Comparison of ENCODE assay signal across 8 cellular contexts in the genomic region with DNA sequence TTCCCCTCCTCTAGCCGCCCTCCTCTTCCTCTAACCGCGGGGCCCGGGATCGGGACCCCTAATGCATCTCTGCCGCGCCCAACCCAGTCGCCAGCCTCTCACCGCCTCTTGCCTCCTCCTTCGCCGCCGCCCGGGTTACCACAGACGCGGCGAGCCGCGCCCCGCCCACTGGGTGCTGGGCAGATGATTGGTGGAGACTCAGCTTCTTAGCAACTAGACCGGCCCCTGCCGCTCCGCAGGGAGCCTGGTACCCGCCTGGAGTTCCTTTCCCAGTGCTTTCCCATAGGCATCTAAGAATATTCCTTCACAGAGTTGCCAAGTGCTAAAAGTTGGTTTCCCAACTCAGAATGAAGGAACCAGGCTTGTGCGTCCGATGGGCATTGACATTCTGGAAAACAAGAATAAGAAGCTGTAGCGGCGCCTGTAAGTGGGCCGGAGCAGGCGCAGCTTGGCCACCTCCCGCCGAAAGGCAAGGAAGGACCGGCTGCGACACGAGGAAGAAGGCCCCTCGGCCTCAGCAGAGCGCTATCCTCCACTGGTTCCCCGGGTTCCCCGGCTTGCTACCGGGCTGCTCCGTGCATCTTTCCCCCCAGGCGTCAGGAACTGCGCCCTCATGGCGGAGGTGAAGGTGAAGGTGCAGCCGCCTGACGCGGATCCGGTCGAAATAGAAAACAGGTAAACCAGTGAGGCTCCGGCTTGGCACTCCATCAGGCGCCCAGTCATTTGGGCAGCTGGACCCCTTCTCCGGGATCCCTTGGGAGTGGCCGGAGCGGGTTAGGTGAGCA. TPM values are rescaled to one million over a fixed set of nuclear protein-coding genes. Genes with fewer than 3 reads are reported as not detected.
DNase-seq lines count a peak whose midpoint lies in the region; ATAC-seq and TF ChIP-seq lines count a peak whose summit lies in the region.

A gene (minus strand): TSS at position 137 of the 785 bp plus-strand sequence. CDS start 1,672 bp downstream, outside the sequence.
A gene with protein sequence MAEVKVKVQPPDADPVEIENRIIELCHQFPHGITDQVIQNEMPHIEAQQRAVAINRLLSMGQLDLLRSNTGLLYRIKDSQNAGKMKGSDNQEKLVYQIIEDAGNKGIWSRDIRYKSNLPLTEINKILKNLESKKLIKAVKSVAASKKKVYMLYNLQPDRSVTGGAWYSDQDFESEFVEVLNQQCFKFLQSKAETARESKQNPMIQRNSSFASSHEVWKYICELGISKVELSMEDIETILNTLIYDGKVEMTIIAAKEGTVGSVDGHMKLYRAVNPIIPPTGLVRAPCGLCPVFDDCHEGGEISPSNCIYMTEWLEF (plus strand): TSS at position 497 of the 785 bp plus-strand sequence. CDS start 117 bp downstream, at position 614.

- H3K9me3 ChIP-seq in hepatocyte (ENCODE audit: low read depth) (no peaks in the 10 kb centered on the region), aorta (ENCODE audit: control insufficient read depth, low read length) (no peaks in the 10 kb centered on the region)

- TF ChIP-seq CTCF in hepatocyte (IDR thresholded peaks at IDR 0.05; ENCODE audit: poor library complexity), result no peak

- H3K27ac ChIP-seq in hepatocyte, result peak within 1 kb of the TSS; percentile 92
- H3K27ac ChIP-seq in rectal smooth muscle tissue (ENCODE audit: low read depth, low read length), result peak within 1 kb of the TSS; percentile 94
- peak within 1 kb of the TSS in 1 of 2 donors; percentile 48 for H3K27ac ChIP-seq in aorta (ENCODE audit: low read depth in 1 of 2, low read length in 2 of 2)

- peaks cover 6% of the 10 kb centered on the region for H3K4me1 ChIP-seq in hepatocyte (ENCODE audit: insufficient read depth)
- H3K4me1 ChIP-seq in rectal smooth muscle tissue (ENCODE audit: control insufficient read depth, insufficient read depth, low read length), result peaks cover 6% of the 10 kb centered on the region
- H3K4me1 ChIP-seq in aorta (ENCODE audit: control insufficient read depth in 1 of 2, insufficient read depth in 2 of 2, low read length in 2 of 2), result no peaks in the 10 kb centered on the region

- H4K20me1 ChIP-seq in hepatocyte (ENCODE audit: insufficient read depth, poor library complexity, severe bottlenecking), result no peaks in the 10 kb centered on the region

- no peaks in the 10 kb centered on the region for H3K36me3 ChIP-seq in hepatocyte (replicated peaks; ENCODE audit: insufficient read depth, low read depth)
- peaks cover 6% of the 10 kb centered on the region for H3K36me3 ChIP-seq in rectal smooth muscle tissue (ENCODE audit: control insufficient read depth, insufficient read depth, low read length)
- no peaks in the 10 kb centered on the region for H3K36me3 ChIP-seq in aorta (ENCODE audit: control insufficient read depth in 1 of 2, insufficient read depth in 2 of 2, low read length in 1 of 2)

- peak within 1 kb of the TSS; percentile 78 for H2AFZ ChIP-seq in hepatocyte

- intact Hi-C loops in aorta (cut with DNase I), result loop anchor here (5.0 kb wide), 1 partner anchor 40 kb away; a partner anchor contains a TSS

- 2% methylated on average over 52 of the region's 53 CpGs for WGBS in hepatocyte (ENCODE audit: low lambda C conversion rate, missing lambda C conversion rate)
- WGBS in aorta, 2 donors, result 0% methylated on average over 53 of the region's 53 CpGs

- H3K4me2 ChIP-seq in hepatocyte, result peak within 1 kb of the TSS; percentile 92

- ATAC-seq in GM18511 (IDR thresholded peaks at IDR 0.05; ENCODE audit: unreplicated experiment) (peak; percentile 98), HG03025 (IDR thresholded peaks at IDR 0.05; ENCODE audit: low FRiP score, unreplicated experiment) (peak; percentile 98), aorta (ENCODE audit: low FRiP score) (peak; percentile 100)

- H3K9ac ChIP-seq in rectal smooth muscle tissue (ENCODE audit: low read length), result peak within 1 kb of the TSS; percentile 40

- H3K4me3 ChIP-seq in hepatocyte (peak within 1 kb of the TSS; percentile 79), rectal smooth muscle tissue (ENCODE audit: low read length) (peak within 1 kb of the TSS; percentile 90), aorta (ENCODE audit: low read length in 2 of 2) (peak within 1 kb of the TSS; percentile 57 to 60)

- H3K27me3 ChIP-seq in hepatocyte, result no peaks in the 10 kb centered on the region
- no peaks in the 10 kb centered on the region for H3K27me3 ChIP-seq in rectal smooth muscle tissue (ENCODE audit: control insufficient read depth, insufficient read depth, low read length)
- no peaks in the 10 kb centered on the region for H3K27me3 ChIP-seq in aorta (ENCODE audit: control insufficient read depth in 1 of 2, insufficient read depth in 2 of 2, low read length in 1 of 2)

- H3K9me2 ChIP-seq in hepatocyte (replicated peaks; ENCODE audit: insufficient read depth), result no peaks in the 10 kb centered on the region

- peaks cover 17% of the 10 kb centered on the region for H3K79me2 ChIP-seq in hepatocyte

- peak; percentile 90 for DNase-seq in NCI-H2029 treated with DMSO at 0.1 percent for 48 hours (lab: John Stamatoyannopoulos, UW)
- DNase-seq in T1000 (lab: John Stamatoyannopoulos, UW), result peak; percentile 94
- DNase-seq in astrocyte of the hippocampus (ENCODE audit: low read depth, low spot score), result peak; percentile 98
- DNase-seq in hepatocyte (ENCODE audit: low spot score), result peak; percentile 98
- DNase-seq in aorta, result peak; percentile 98

RNA-seq across cellular contexts. Expression of the first gene that starts in this region (rescaled TPM):
- 1.1 and 1.8 TPM in 2 replicates for total RNA-seq in hepatocyte
- 2.0 and 2.2 TPM in 2 replicates for polyA plus RNA-seq in hepatocyte
- total RNA-seq in aorta, result 1 to 10 TPM; 2.3 to 2.5 TPM
- polyA plus RNA-seq in aorta, result 1 to 10 TPM in 1 of 2 donors, under 1 TPM in 1; 0.75 to 3.6 TPM

RNA-seq across cellular contexts. Expression of the second gene that starts in this region (rescaled TPM):
- 7.7 and 10.8 TPM in 2 replicates for total RNA-seq in hepatocyte
- polyA plus RNA-seq in hepatocyte, result 4.0 and 9.1 TPM in 2 replicates
- 1 to 10 TPM; 7.3 to 8.2 TPM for total RNA-seq in aorta
- 10 to 100 TPM in 1 of 2 donors, 1 to 10 TPM in 1; 5.6 to 20.4 TPM for polyA plus RNA-seq in aorta
